ENCODE assay signal across 17 cellular contexts in the genomic region with DNA sequence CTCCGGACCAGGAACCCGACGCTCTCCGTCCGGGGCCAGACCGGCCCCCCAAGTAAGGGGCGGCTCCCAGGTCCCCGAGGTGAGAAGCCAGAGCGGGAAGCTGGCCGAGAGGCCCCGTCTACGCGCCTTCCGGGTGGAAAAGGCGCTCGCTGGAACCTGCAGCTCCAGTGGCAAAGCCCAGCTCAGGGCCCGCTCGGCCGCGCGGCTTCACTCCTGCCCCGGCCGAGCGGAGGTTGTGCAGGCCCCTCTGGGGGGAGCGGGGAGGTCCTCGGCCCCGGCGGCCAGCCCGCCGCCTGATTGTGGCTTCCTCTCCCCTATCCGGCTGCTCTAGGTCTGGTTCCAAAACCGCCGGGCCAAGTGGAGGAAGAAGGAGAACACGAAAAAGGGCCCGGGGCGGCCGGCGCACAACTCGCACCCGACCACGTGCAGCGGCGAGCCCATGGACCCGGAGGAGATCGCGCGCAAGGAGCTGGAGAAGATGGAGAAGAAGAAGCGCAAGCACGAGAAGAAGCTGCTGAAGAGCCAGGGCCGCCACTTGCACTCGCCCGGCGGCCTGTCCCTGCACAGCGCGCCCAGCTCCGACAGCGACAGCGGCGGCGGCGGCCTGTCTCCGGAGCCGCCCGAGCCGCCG. TPM values are rescaled to one million over a fixed set of nuclear protein-coding genes. Genes with fewer than 3 reads are reported as not detected.
A peak's percentile ranks its signal among the peaks of the same experiment; 100 is the strongest.
DNase-seq lines count a peak whose midpoint lies in the region; ATAC-seq and TF ChIP-seq lines count a peak whose summit lies in the region.
"Had no signal": no experiment of that assay in that cellular context is flagged by ENCODE, and none has a peak within 500 bp of the region (broad histone marks: within the 10 kb centered on the region; RNA-seq: fewer than 3 reads in every experiment).

No MANE protein-coding gene starts in this region.

- H3K9me3 Mint-ChIP-seq in activated B cell treated with CpG ODN at 0.5 μM for 24 hours, result peaks cover 2% of the 10 kb centered on the region
- H3K9me3 Mint-ChIP-seq: activated T-helper 17 cell treated with anti-CD3 and anti-CD28 coated beads, Interleukin-2, amount 50 U/mL, for 72 hours had no signal

- intact Hi-C loops in activated B cell treated with CpG ODN at 0.5 μM for 24 hours (cut with micrococcal nuclease) (loop anchor here (10.0 kb wide), 1 partner anchor 299 kb away; a partner anchor contains a TSS), mucosa of descending colon (cut with DNase I, micrococcal nuclease) (loop anchor here in 1 of 2 donors (10.0 kb wide), 1 partner anchor 169 kb away; no protein-coding TSS in a partner anchor)

- no peak for ATAC-seq in activated B cell treated with CpG ODN at 0.5 μM for 24 hours (ENCODE audit: low read depth)
- peak; percentile 49 for ATAC-seq in mucosa of descending colon
- no peak for ATAC-seq in left lobe of liver
- ATAC-seq: activated T-helper 17 cell treated with anti-CD3 and anti-CD28 coated beads, Interleukin-2, amount 50 U/mL, for 72 hours had no signal

- H3K27me3 ChIP-seq in BE2C, result peaks cover 98% of the 10 kb centered on the region

- peaks cover 12% of the 10 kb centered on the region for H3K4me1 Mint-ChIP-seq in activated B cell treated with CpG ODN at 0.5 μM for 24 hours

- DNase-seq in BE2C (peak; percentile 16), Daoy (ENCODE audit: low read depth) (peak; percentile 54), activated B cell treated with CpG ODN at 0.5 μM for 24 hours (no peak), mucosa of descending colon (no peak), NCI-H524 treated with DMSO at 0.1 percent for 48 hours (lab: John Stamatoyannopoulos, UW) (no peak), left lobe of liver (ENCODE audit: low spot score) (no peak), NCI-H1105 treated with DMSO at 0.1 percent for 48 hours (lab: John Stamatoyannopoulos, UW) (no peak), GM13976 (ENCODE audit: low spot score) (no peak)
- DNase-seq: erythroblast, left ventricle myocardium inferior, NCI-H1048, Right ventricle myocardium superior had no signal

- H3K27me3 Mint-ChIP-seq in activated B cell treated with CpG ODN at 0.5 μM for 24 hours, result peaks cover 40% of the 10 kb centered on the region

- H3K4me1 ChIP-seq in BE2C (no peaks in the 10 kb centered on the region), mucosa of descending colon (ENCODE audit: low read depth) (peaks cover 2% of the 10 kb centered on the region)

- H3K36me3 ChIP-seq in BE2C (no peaks in the 10 kb centered on the region), mucosa of descending colon (ENCODE audit: low read depth) (no peaks in the 10 kb centered on the region)
- H3K36me3 ChIP-seq: cardiac muscle cell, left ventricle myocardium inferior had no signal

- POLR2A ChIA-PET in activated B cell treated with CpG ODN at 0.5 μM for 24 hours (lab: Charles Lee), result no interaction called here

- H3K4me3 Mint-ChIP-seq in activated B cell treated with CpG ODN at 0.5 μM for 24 hours, result no peak overlapping the region

- no peak overlapping the region for H3K4me3 ChIP-seq in BE2C (ENCODE audit: low read depth, low read length)
- H3K4me3 ChIP-seq in mucosa of descending colon, result no peak overlapping the region
- H3K4me3 ChIP-seq: left ventricle myocardium inferior had no signal

- no peak for TF ChIP-seq CTCF in BE2C (IDR thresholded peaks at IDR 0.05; ENCODE audit: low read depth, low read length)
- no peak for TF ChIP-seq CTCF in activated B cell treated with CpG ODN at 0.5 μM for 24 hours (IDR thresholded peaks at IDR 0.05)
- no peak for TF ChIP-seq CTCF in mucosa of descending colon (IDR thresholded peaks at IDR 0.05)
- no peak for TF ChIP-seq CTCF in GM13976 (IDR thresholded peaks at IDR 0.05; ENCODE audit: borderline replicate concordance, control extremely low read depth, extremely low read depth, insufficient read depth, missing control alignments)

- H3K36me3 Mint-ChIP-seq in activated B cell treated with CpG ODN at 0.5 μM for 24 hours (ENCODE audit: low read depth), result no peaks in the 10 kb centered on the region

- peak overlapping the region; percentile 69 for H3K27ac Mint-ChIP-seq in activated B cell treated with CpG ODN at 0.5 μM for 24 hours

- CTCF ChIA-PET in activated B cell treated with CpG ODN at 0.5 μM for 24 hours (lab: Charles Lee), result no interaction called here

- no peaks in the 10 kb centered on the region for H3K9me3 ChIP-seq in BE2C
- H3K9me3 ChIP-seq in mucosa of descending colon, result no peaks in the 10 kb centered on the region
- H3K9me3 ChIP-seq: left ventricle myocardium inferior had no signal

- in situ Hi-C loops in GM13976 (cut with MboI; ENCODE audit: low sequenced_read_pairs, unreplicated experiment), result no loop called here

RNA-seq across cellular contexts. Expression of a gene that starts 2.9 kb away (rescaled TPM):
- polyA plus RNA-seq in BE2C (2012; ENCODE audit: insufficient read depth, insufficient read length, low read depth), result not detected
- not detected in 2 replicates for total RNA-seq in Daoy (2014; rRNA removed; shearing (Covaris generic))
- total RNA-seq in activated B cell treated with CpG ODN at 0.5 μM for 24 hours, result not detected in 2 replicates
- not detected for total RNA-seq in mucosa of descending colon
- total RNA-seq in left lobe of liver, result not detected
- total RNA-seq: activated T-helper 17 cell treated with anti-CD3 and anti-CD28 coated beads, Interleukin-2, amount 50 U/mL, for 72 hours; left ventricle myocardium inferior; NCI-H460; Right ventricle myocardium superior; skeletal muscle tissue; temporal lobe had no signal

Comparison
In these comparisons a context has a peak if more than half of its experiments do, and no peak if none do; other contexts are left out.
1. DNase-seq: peak in BE2C (single experiment) and Daoy (single experiment); none in activated B cell treated with CpG ODN at 0.5 μM for 24 hours (single experiment), mucosa of descending colon (0 of 3), NCI-H524 treated with DMSO at 0.1 percent for 48 hours (single experiment), left lobe of liver (single experiment), NCI-H1105 treated with DMSO at 0.1 percent for 48 hours (single experiment) and GM13976 (single experiment).